ENCODE assay signal across 16 cellular contexts in the genomic region with DNA sequence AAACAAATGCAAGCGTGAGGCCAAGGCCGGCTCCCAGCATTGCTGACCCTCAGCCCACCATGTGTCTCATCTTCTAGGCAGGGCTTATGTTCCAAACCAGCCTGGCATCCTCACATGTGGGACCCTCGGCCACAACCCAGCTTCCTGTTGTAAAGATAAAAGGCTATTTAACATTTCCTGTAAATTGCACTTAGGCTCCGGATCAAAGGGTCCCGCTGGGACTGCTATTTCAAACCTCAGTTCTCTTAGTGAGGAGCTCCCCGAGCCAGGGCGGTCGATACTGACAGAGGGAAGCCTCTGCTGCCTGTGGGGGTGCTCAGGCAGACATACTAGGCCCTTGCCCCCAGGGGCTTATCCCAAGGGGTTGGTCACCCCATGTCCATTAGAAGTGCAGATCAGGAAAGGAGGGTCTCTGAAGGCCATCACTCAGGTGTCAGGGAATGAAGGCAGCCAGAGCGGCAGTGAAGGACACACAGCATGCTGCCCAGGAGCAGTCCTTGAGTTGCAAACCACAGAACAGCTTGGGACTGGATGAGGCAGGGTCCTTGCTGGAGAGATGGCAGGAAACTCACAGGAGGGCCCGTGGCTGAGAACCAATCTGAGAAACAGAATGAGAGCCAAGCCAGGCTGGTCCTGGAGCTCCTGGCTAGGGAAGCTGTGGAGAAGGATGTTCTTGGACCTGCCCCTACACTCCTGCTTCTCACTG.
A peak's percentile ranks its signal among the peaks of the same experiment; 100 is the strongest.
DNase-seq lines count a peak whose midpoint lies in the region; ATAC-seq lines count a peak whose summit lies in the region.
"Had no signal": no experiment of that assay in that cellular context is flagged by ENCODE, and none has a peak within 500 bp of the region (broad histone marks: within the 10 kb centered on the region; RNA-seq: fewer than 3 reads in every experiment).

No MANE protein-coding gene starts in this region.

- peak in 4 of 6 experiments; percentile 5 to 40 (median 27) for DNase-seq in stimulated activated naive CD4-positive, alpha-beta T cell (lab: John Stamatoyannopoulos, UW)
- DNase-seq in stimulated activated naive CD4-positive, alpha-beta T cell treated with Interleukin-2 at 50 U/mL for 16 hours (lab: John Stamatoyannopoulos, UW): no peak
- DNase-seq in SW480 (ENCODE audit: low spot score): peak; percentile 95
- peak; percentile 22 for DNase-seq in mesenchymal stem cell
- no peak for DNase-seq in C1 segment of cervical spinal cord (lab: John Stamatoyannopoulos, UW)
- no peak for DNase-seq in NCI-H2081 treated with DMSO at 0.1 percent for 48 hours (lab: John Stamatoyannopoulos, UW)
- DNase-seq: esophagus squamous epithelium, head of caudate nucleus, HFFc6, NCI-H2029 treated with DMSO at 0.1 percent for 48 hours, NCI-H69, nucleus accumbens, Peyer's patch had no signal

- peaks cover 0 to 33% of the 10 kb centered on the region in 2 experiments for H3K27me3 ChIP-seq in mesenchymal stem cell (ENCODE audit: control insufficient read depth in 1 of 2, insufficient read depth in 1 of 2, low read length in 2 of 2)
- H3K27me3 ChIP-seq: Peyer's patch, right atrium auricular region, suprapubic skin had no signal

- H3K9me3 ChIP-seq in mesenchymal stem cell (ENCODE audit: control insufficient read depth, low read length): no peaks in the 10 kb centered on the region
- H3K9me3 ChIP-seq: esophagus squamous epithelium, Peyer's patch, right atrium auricular region, suprapubic skin had no signal

- no peak overlapping the region for H3K9ac ChIP-seq in mesenchymal stem cell (ENCODE audit: low read length)

- peak overlapping the region; percentile 52 for H4K8ac ChIP-seq in mesenchymal stem cell (ENCODE audit: low read length)

- no peak overlapping the region for H2BK15ac ChIP-seq in mesenchymal stem cell (ENCODE audit: low read depth, poor library complexity, severe bottlenecking)

- 22% methylated on average over 10 of the region's 10 CpGs for WGBS in mesenchymal stem cell

- no peaks in the 10 kb centered on the region for H3K36me3 ChIP-seq in mesenchymal stem cell (ENCODE audit: control insufficient read depth in 1 of 2, insufficient read depth in 2 of 2, low read depth in 1 of 2, low read length in 2 of 2)
- H3K36me3 ChIP-seq: esophagus squamous epithelium, Peyer's patch, right atrium auricular region, suprapubic skin had no signal

- H2BK12ac ChIP-seq in mesenchymal stem cell (ENCODE audit: low read length in 2 of 2): peak overlapping the region; percentile 60 to 81

- H3K79me1 ChIP-seq in mesenchymal stem cell (replicated peaks; ENCODE audit: low read length, poor library complexity, severe bottlenecking): no peaks in the 10 kb centered on the region

- H2BK120ac ChIP-seq in mesenchymal stem cell (ENCODE audit: low read depth, low read length): peak overlapping the region; percentile 74

- H3K4ac ChIP-seq in mesenchymal stem cell (ENCODE audit: low read depth in 1 of 2, low read length in 2 of 2): peak overlapping the region; percentile 33 to 91

- H2AFZ ChIP-seq in mesenchymal stem cell (ENCODE audit: low read depth, low read length): no peak overlapping the region

- H3K4me3 ChIP-seq in mesenchymal stem cell (ENCODE audit: insufficient read depth in 1 of 2, low read depth in 1 of 2, low read length in 2 of 2): no peak overlapping the region
- H3K4me3 ChIP-seq: esophagus squamous epithelium, Peyer's patch, right atrium auricular region, suprapubic skin had no signal

- H3K4me2 ChIP-seq in mesenchymal stem cell (ENCODE audit: low read length, poor library complexity, severe bottlenecking): no peak overlapping the region

- no peak overlapping the region for H2BK5ac ChIP-seq in mesenchymal stem cell (ENCODE audit: low read depth, low read length, poor library complexity, severe bottlenecking)

- no peak overlapping the region for H3K23ac ChIP-seq in mesenchymal stem cell (ENCODE audit: low read length in 2 of 2)

- no peak overlapping the region for H2AK5ac ChIP-seq in mesenchymal stem cell (ENCODE audit: low read length, severe bottlenecking)

- H3K4me1 ChIP-seq in mesenchymal stem cell (ENCODE audit: control insufficient read depth, insufficient read depth, low read depth, low read length): peaks cover 31% of the 10 kb centered on the region
- H3K4me1 ChIP-seq: esophagus squamous epithelium, Peyer's patch, right atrium auricular region, suprapubic skin had no signal

- H3K18ac ChIP-seq in mesenchymal stem cell (ENCODE audit: low read depth in 1 of 2, low read length in 2 of 2): peak overlapping the region; percentile 72 to 93

- H3K27ac ChIP-seq in mesenchymal stem cell (ENCODE audit: low read length, poor library complexity, severe bottlenecking): no peak overlapping the region
- H3K27ac ChIP-seq: esophagus squamous epithelium, Peyer's patch, right atrium auricular region, suprapubic skin had no signal

- no peak for ATAC-seq in GM18498 (IDR thresholded peaks at IDR 0.05; ENCODE audit: unreplicated experiment)

- peak overlapping the region in 1 of 2 experiments; percentile 7 for H3K14ac ChIP-seq in mesenchymal stem cell (ENCODE audit: low read length in 2 of 2)

- peak overlapping the region; percentile 95 for H4K91ac ChIP-seq in mesenchymal stem cell (ENCODE audit: low read length)

Comparison
In these comparisons a context has a peak if more than half of its experiments do, and no peak if none do; other contexts are left out.
1. DNase-seq: peak in stimulated activated naive CD4-positive, alpha-beta T cell (4 of 6), SW480 (single experiment) and mesenchymal stem cell (single experiment); none in stimulated activated naive CD4-positive, alpha-beta T cell treated with Interleukin-2 at 50 U/mL for 16 hours (single experiment), C1 segment of cervical spinal cord (0 of 14) and NCI-H2081 treated with DMSO at 0.1 percent for 48 hours (single experiment).